ENCODE assay signal across 25 cellular contexts in the genomic region with DNA sequence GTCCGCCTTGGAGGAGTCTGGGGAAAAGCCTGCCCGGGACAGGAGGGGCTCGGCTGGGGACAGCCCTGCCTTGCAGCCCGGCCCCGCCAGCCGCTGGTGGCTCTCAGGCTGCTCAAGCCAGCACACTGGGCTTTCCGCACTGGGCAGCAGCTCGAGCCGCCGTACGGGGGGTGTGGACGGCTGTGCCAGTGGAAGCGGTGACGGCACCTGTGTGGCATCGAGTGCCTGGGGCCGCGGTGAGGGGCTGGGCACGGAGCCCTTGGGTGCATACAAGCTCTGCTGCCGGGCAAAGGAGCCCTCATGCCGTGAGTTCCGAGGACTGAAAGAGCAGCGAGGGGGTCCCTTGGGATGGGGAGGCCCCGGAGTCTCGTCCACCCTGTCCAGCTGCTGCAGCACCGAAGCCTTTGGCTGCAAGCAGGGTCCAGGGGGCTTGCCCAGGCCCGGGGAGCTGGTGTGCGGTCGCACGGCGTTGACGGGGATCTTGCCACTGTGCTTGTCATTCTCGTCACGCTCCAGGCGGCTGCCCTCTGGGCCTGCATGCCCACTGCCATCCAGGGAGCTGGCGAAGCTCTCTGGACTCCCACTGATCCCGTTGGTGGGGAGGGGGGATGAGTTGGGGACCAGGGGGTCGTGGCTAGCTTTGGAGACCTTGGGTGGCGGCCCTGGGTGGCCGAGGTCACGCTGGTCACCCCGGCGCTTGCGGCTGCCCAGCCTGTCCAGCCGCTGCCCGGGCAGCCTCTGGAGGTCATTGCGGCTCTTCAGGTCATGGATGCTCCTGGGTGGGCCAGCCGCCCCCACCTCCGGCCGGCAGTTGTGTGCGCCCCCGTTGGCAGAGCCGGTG. TPM values are rescaled to one million over a fixed set of nuclear protein-coding genes. Genes with fewer than 3 reads are reported as not detected.
DNase-seq lines count a peak whose midpoint lies in the region; ATAC-seq, FAIRE-seq and TF ChIP-seq lines count a peak whose summit lies in the region.
"Had no signal": no experiment of that assay in that cellular context is flagged by ENCODE, and none has a peak within 500 bp of the region (broad histone marks: within the 10 kb centered on the region; RNA-seq: fewer than 3 reads in every experiment).

No MANE protein-coding gene starts in this region.

- FAIRE-seq in GM12891 (lab: Jason Lieb, UNC): no peak
- FAIRE-seq: G401.6, GM19239 had no signal

- intact Hi-C loops in spleen (cut with DNase I; ENCODE audit: low total_unique reads): no loop called here

- 88 to 97% (median 93%) methylated on average over 33 to 52 of the region's 52 CpGs for WGBS in spleen, 5 donors

- TF ChIP-seq POLR2A in spleen (IDR thresholded peaks at IDR 0.05) (no peak), GM12891 (IDR thresholded peaks at IDR 0.05; ENCODE audit: low read depth, low read length) (no peak)

- H3K4me3 ChIP-seq in spleen: no peak overlapping the region

- DNase-seq in activated T-cell treated with anti-CD3 and anti-CD28 coated beads, Interleukin-2, amount 50 U/mL, for 24 hours: no peak
- no peak for DNase-seq in activated T-cell treated with anti-CD3 and anti-CD28 coated beads, Interleukin-2, amount 50 U/mL, for 4 hours
- no peak for DNase-seq in effector memory CD8-positive, alpha-beta T cell
- DNase-seq in spleen (no peak), GM12891 (ENCODE audit: insufficient read length, low spot score) (no peak), iPS-NIHi11 (ENCODE audit: low spot score) (no peak)
- DNase-seq: Caco-2; CD8-positive, alpha-beta T cell; H7; IMR-90; MM.1S; NCI-H1694; NCI-H2029 treated with DMSO at 0.1 percent for 48 hours; NCI-H446 treated with DMSO at 0.1 percent for 48 hours; NCI-H526 treated with DMSO at 0.1 percent for 48 hours; RPMI8226; SHP77 treated with DMSO at 0.1 percent for 48 hours had no signal

- H3K4me1 Mint-ChIP-seq in activated T-cell treated with anti-CD3 and anti-CD28 coated beads, Interleukin-2, amount 50 U/mL, for 24 hours (ENCODE audit: low read depth): peaks cover 61% of the 10 kb centered on the region
- H3K4me1 Mint-ChIP-seq in activated T-cell treated with anti-CD3 and anti-CD28 coated beads, Interleukin-2, amount 50 U/mL, for 4 hours (ENCODE audit: low read depth): peaks cover 43% of the 10 kb centered on the region
- H3K4me1 Mint-ChIP-seq in effector memory CD8-positive, alpha-beta T cell (ENCODE audit: low read depth in 2 of 2): peaks cover 41 to 45% of the 10 kb centered on the region in 2 donors
- H3K4me1 Mint-ChIP-seq in nephron: peaks cover 39% of the 10 kb centered on the region

- no peaks in the 10 kb centered on the region for H3K9me3 ChIP-seq in spleen
- H3K9me3 ChIP-seq: Caco-2 had no signal

- TF ChIP-seq CTCF in nephron (IDR thresholded peaks at IDR 0.05; ENCODE audit: unreplicated experiment in 3 of 3): no peak
- no peak for TF ChIP-seq CTCF in spleen (IDR thresholded peaks at IDR 0.05 in 8 of 11, conservative IDR thresholded peaks at IDR 0.05 in 3 of 11)

- peaks cover 32 to 95% (median 72%) of the 10 kb centered on the region in 6 donors for H3K4me1 ChIP-seq in spleen
- H3K4me1 ChIP-seq: Caco-2 had no signal

- H3K27me3 ChIP-seq in spleen (replicated peaks in 1 of 7): no peaks in the 10 kb centered on the region

- peaks cover 0 to 82% (median 43%) of the 10 kb centered on the region in 6 donors for H3K36me3 ChIP-seq in spleen

- no peak overlapping the region for H3K4me3 Mint-ChIP-seq in activated T-cell treated with anti-CD3 and anti-CD28 coated beads, Interleukin-2, amount 50 U/mL, for 24 hours
- H3K4me3 Mint-ChIP-seq in activated T-cell treated with anti-CD3 and anti-CD28 coated beads, Interleukin-2, amount 50 U/mL, for 4 hours: no peak overlapping the region
- no peak overlapping the region for H3K4me3 Mint-ChIP-seq in effector memory CD8-positive, alpha-beta T cell
- H3K4me3 Mint-ChIP-seq in nephron: peak overlapping the region in 2 of 3 experiments; percentile 44 to 67
- H3K4me3 Mint-ChIP-seq: B cell; CD8-positive, alpha-beta T cell had no signal

- no peaks in the 10 kb centered on the region for H3K27me3 Mint-ChIP-seq in activated T-cell treated with anti-CD3 and anti-CD28 coated beads, Interleukin-2, amount 50 U/mL, for 24 hours
- H3K27me3 Mint-ChIP-seq in activated T-cell treated with anti-CD3 and anti-CD28 coated beads, Interleukin-2, amount 50 U/mL, for 4 hours (ENCODE audit: low read depth): no peaks in the 10 kb centered on the region
- H3K27me3 Mint-ChIP-seq in effector memory CD8-positive, alpha-beta T cell: no peaks in the 10 kb centered on the region
- H3K27me3 Mint-ChIP-seq in nephron (ENCODE audit: low read depth): no peaks in the 10 kb centered on the region
- H3K27me3 Mint-ChIP-seq: B cell had no signal

- H3K9me3 Mint-ChIP-seq in activated T-cell treated with anti-CD3 and anti-CD28 coated beads, Interleukin-2, amount 50 U/mL, for 24 hours: no peaks in the 10 kb centered on the region
- H3K9me3 Mint-ChIP-seq in activated T-cell treated with anti-CD3 and anti-CD28 coated beads, Interleukin-2, amount 50 U/mL, for 4 hours: no peaks in the 10 kb centered on the region
- no peaks in the 10 kb centered on the region for H3K9me3 Mint-ChIP-seq in effector memory CD8-positive, alpha-beta T cell
- H3K9me3 Mint-ChIP-seq in nephron: no peaks in the 10 kb centered on the region
- H3K9me3 Mint-ChIP-seq: CD8-positive, alpha-beta T cell had no signal

- H3K36me3 Mint-ChIP-seq in activated T-cell treated with anti-CD3 and anti-CD28 coated beads, Interleukin-2, amount 50 U/mL, for 24 hours (ENCODE audit: low read depth): peaks cover 73% of the 10 kb centered on the region
- H3K36me3 Mint-ChIP-seq in activated T-cell treated with anti-CD3 and anti-CD28 coated beads, Interleukin-2, amount 50 U/mL, for 4 hours (ENCODE audit: insufficient read depth): peaks cover 19% of the 10 kb centered on the region
- H3K36me3 Mint-ChIP-seq in effector memory CD8-positive, alpha-beta T cell (ENCODE audit: insufficient read depth): peaks cover 79% of the 10 kb centered on the region
- H3K36me3 Mint-ChIP-seq in nephron (ENCODE audit: low read depth): peaks cover 20% of the 10 kb centered on the region

- peak overlapping the region; percentile 27 for H3K27ac Mint-ChIP-seq in activated T-cell treated with anti-CD3 and anti-CD28 coated beads, Interleukin-2, amount 50 U/mL, for 24 hours
- H3K27ac Mint-ChIP-seq in effector memory CD8-positive, alpha-beta T cell: peak overlapping the region; percentile 51 to 77
- no peak overlapping the region for H3K27ac Mint-ChIP-seq in nephron
- H3K27ac Mint-ChIP-seq: CD8-positive, alpha-beta T cell had no signal

- ATAC-seq in activated T-cell treated with anti-CD3 and anti-CD28 coated beads, Interleukin-2, amount 50 U/mL, for 4 hours: no peak
- ATAC-seq in effector memory CD8-positive, alpha-beta T cell (replicated peaks): no peak
- ATAC-seq in HG02852 (IDR thresholded peaks at IDR 0.05; ENCODE audit: unreplicated experiment): no peak
- ATAC-seq: CD8-positive, alpha-beta T cell had no signal

- peak overlapping the region in 7 of 8 donors; percentile 19 to 79 (median 71) for H3K27ac ChIP-seq in spleen
- H3K27ac ChIP-seq: 22Rv1, C4-2B, KMS-11 had no signal

TF ChIP-seq in GM12891, 5 proteins besides CTCF, POLR2A, EP300 and RAD21:
- TF ChIP-seq PAX5 (IDR thresholded peaks at IDR 0.05; ENCODE audit: insufficient read depth, low read length, severe bottlenecking): no peak

RNA-seq across cellular contexts. Expression of gene SLC35E1, which starts 4.7 kb away (rescaled TPM):
- total RNA-seq in activated T-cell treated with anti-CD3 and anti-CD28 coated beads, Interleukin-2, amount 50 U/mL, for 4 hours: 10 to 100 TPM; 48.1 to 48.5 (median 48.1) TPM
- 10 to 100 TPM; 26.8 to 36.6 (median 33.0) TPM for total RNA-seq in spleen
- polyA plus RNA-seq in spleen: 10 to 100 TPM; 13.2 to 21.8 (median 16.4) TPM
- polyA plus RNA-seq in GM12891 (2012; ENCODE audit: low read depth, missing spikeins): 17.7 TPM

RNA-seq across cellular contexts. Expression of gene CHERP, which starts 34.7 kb away (rescaled TPM):
- total RNA-seq in activated T-cell treated with anti-CD3 and anti-CD28 coated beads, Interleukin-2, amount 50 U/mL, for 4 hours: 100 to 1,000 TPM in 2 of 3 donors, 10 to 100 TPM in 1; 98.7 to 107 (median 103) TPM
- 10 to 100 TPM; 19.7 to 55.6 (median 43.8) TPM for total RNA-seq in spleen
- polyA plus RNA-seq in spleen: 10 to 100 TPM; 14.3 to 32.5 (median 16.7) TPM
- polyA plus RNA-seq in GM12891 (2012; ENCODE audit: low read depth, missing spikeins): 30.2 TPM

RNA-seq across cellular contexts. Expression of gene MED26, which starts 51.1 kb away (rescaled TPM):
- 10 to 100 TPM; 17.4 to 19.5 (median 18.2) TPM for total RNA-seq in activated T-cell treated with anti-CD3 and anti-CD28 coated beads, Interleukin-2, amount 50 U/mL, for 4 hours
- total RNA-seq in spleen: 10 to 100 TPM; 10.4 to 20.4 (median 17.1) TPM
- polyA plus RNA-seq in spleen: 1 to 10 TPM; 6.5 to 9.8 (median 8.8) TPM
- polyA plus RNA-seq in GM12891 (2012; ENCODE audit: low read depth, missing spikeins): 8.1 TPM

Comparison
In these comparisons a context has a peak if more than half of its experiments do, and no peak if none do; other contexts are left out.
1. H3K27ac Mint-ChIP-seq: peak in activated T-cell treated with anti-CD3 and anti-CD28 coated beads, Interleukin-2, amount 50 U/mL, for 24 hours (single experiment) and effector memory CD8-positive, alpha-beta T cell (2 of 2); none in nephron (0 of 3).
2. H3K4me3 Mint-ChIP-seq: peak in nephron (2 of 3); none in activated T-cell treated with anti-CD3 and anti-CD28 coated beads, Interleukin-2, amount 50 U/mL, for 24 hours (single experiment), activated T-cell treated with anti-CD3 and anti-CD28 coated beads, Interleukin-2, amount 50 U/mL, for 4 hours (single experiment) and effector memory CD8-positive, alpha-beta T cell (0 of 2).